10 cellular contexts compared by ENCODE assay signal in genomic region chr11:8523396-8523795, GRCh38.
"Had no signal": no experiment of that assay in that cellular context is flagged by ENCODE, and none has a peak within 500 bp of the region (broad histone marks: within the 10 kb centered on the region; RNA-seq: fewer than 3 reads in every experiment).

No MANE protein-coding gene starts in this region.

- H3K4me3 Mint-ChIP-seq: GM23338, H9, HFFc6 had no signal

- H3K4me3 ChIP-seq: GM23248, GM23338, HAP-1 had no signal

- H3K27ac ChIP-seq: GM23248 had no signal

- H3K36me3 ChIP-seq: HAP-1 had no signal

- H3K27ac Mint-ChIP-seq: GM23338, H9, HFFc6 had no signal

- H3K9me3 ChIP-seq: HAP-1 had no signal

- DNase-seq: GM23248, GOT3, H7, H9, HCEC 1CT, HFFc6 had no signal

- FAIRE-seq: H1, H54 had no signal

- H3K9ac ChIP-seq: GM23248 had no signal
